Comparison of ENCODE assay signal across 25 cellular contexts in genomic region chr15:70538278-70538677, GRCh38.
DNase-seq lines count a peak whose midpoint lies in the region; ATAC-seq and TF ChIP-seq lines count a peak whose summit lies in the region.
"Had no signal": no experiment of that assay in that cellular context is flagged by ENCODE, and none has a peak within 500 bp of the region (broad histone marks: within the 10 kb centered on the region; RNA-seq: fewer than 3 reads in every experiment).

No MANE protein-coding gene starts in this region.

- no peaks in the 10 kb centered on the region for H3K9me3 Mint-ChIP-seq in CD4-positive, alpha-beta T cell
- no peaks in the 10 kb centered on the region for H3K9me3 Mint-ChIP-seq in activated CD4-positive, alpha-beta memory T cell treated with anti-CD3 and anti-CD28 coated beads for 36 hours
- H3K9me3 Mint-ChIP-seq: activated CD4-positive, alpha-beta T cell treated with anti-CD3 and anti-CD28 coated beads, Interleukin-2, amount 10 ng/mL, durations not matched to agents 24 days and 14 days; nephron had no signal

- H3K27ac ChIP-seq in CD4-positive, alpha-beta T cell (ENCODE audit: low read depth, low read length) = no peak overlapping the region
- no peak overlapping the region for H3K27ac ChIP-seq in HEK293 (ENCODE audit: extremely low read depth, low read depth, low read length)
- H3K27ac ChIP-seq: BLaER1 treated with 17β-estradiol and CSF1 and Interleukin-3, amounts not matched to agents 10 nM and 100 nM; colonic mucosa; KMS-11; transverse colon had no signal

- H3K36me3 Mint-ChIP-seq in CD4-positive, alpha-beta T cell (ENCODE audit: low read depth) = peaks cover 8% of the 10 kb centered on the region
- no peaks in the 10 kb centered on the region for H3K36me3 Mint-ChIP-seq in activated CD4-positive, alpha-beta memory T cell treated with anti-CD3 and anti-CD28 coated beads for 36 hours

- H3K27me3 Mint-ChIP-seq in CD4-positive, alpha-beta T cell = no peaks in the 10 kb centered on the region
- H3K27me3 Mint-ChIP-seq in activated CD4-positive, alpha-beta memory T cell treated with anti-CD3 and anti-CD28 coated beads for 36 hours = no peaks in the 10 kb centered on the region

- no peaks in the 10 kb centered on the region for H3K4me1 ChIP-seq in HEK293 (ENCODE audit: control insufficient read depth, insufficient read depth, low read length)
- H3K4me1 ChIP-seq: colonic mucosa, transverse colon had no signal

- intact Hi-C loops in CD4-positive, alpha-beta T cell (cut with DNase I, micrococcal nuclease) = no loop called here
- intact Hi-C loops in activated CD4-positive, alpha-beta memory T cell treated with anti-CD3 and anti-CD28 coated beads for 36 hours (cut with micrococcal nuclease) = no loop called here

- H3K4me1 Mint-ChIP-seq in CD4-positive, alpha-beta T cell (ENCODE audit: low read depth) = peaks cover 49% of the 10 kb centered on the region
- H3K4me1 Mint-ChIP-seq in activated CD4-positive, alpha-beta memory T cell treated with anti-CD3 and anti-CD28 coated beads for 36 hours (ENCODE audit: low read depth) = peaks cover 36% of the 10 kb centered on the region

- H3K27me3 ChIP-seq in CD4-positive, alpha-beta T cell (ENCODE audit: control insufficient read depth, insufficient read depth, low read length) = no peaks in the 10 kb centered on the region
- H3K27me3 ChIP-seq: colonic mucosa had no signal

- no peak for TF ChIP-seq CTCF in CD4-positive, alpha-beta T cell (IDR thresholded peaks at IDR 0.05)
- no peak for TF ChIP-seq CTCF in HEK293 (tag by site-specific recombination; IDR thresholded peaks at IDR 0.05)

- H3K9me3 ChIP-seq in CD4-positive, alpha-beta T cell (ENCODE audit: control insufficient read depth, low read length) = no peaks in the 10 kb centered on the region
- H3K9me3 ChIP-seq in HEK293 (ENCODE audit: control insufficient read depth, insufficient read depth, low read depth, low read length) = no peaks in the 10 kb centered on the region
- H3K9me3 ChIP-seq: BLaER1 treated with 17β-estradiol and CSF1 and Interleukin-3, amounts not matched to agents 10 nM and 100 nM; colonic mucosa; mucosa of descending colon; transverse colon had no signal

- POLR2A ChIA-PET in CD4-positive, alpha-beta T cell (lab: Charles Lee) = interaction anchor here (2.5 kb wide), 1 partner anchor 10 kb away, joined by 9 read pairs; no protein-coding TSS in a partner anchor
- POLR2A ChIA-PET in HEK293 (lab: Yijun Ruan, JAX) = interaction anchor here (0.8 to 1.2 kb wide), 2 partner anchors 12 to 47 kb away, joined by 3 to 5 read pairs; no protein-coding TSS in a partner anchor
- POLR2A ChIA-PET in activated CD4-positive, alpha-beta memory T cell treated with anti-CD3 and anti-CD28 coated beads for 36 hours (lab: Charles Lee) = interaction anchor here (0.9 kb wide), 1 partner anchor 10 kb away, joined by 4 read pairs; no protein-coding TSS in a partner anchor

- H3K4me3 Mint-ChIP-seq in CD4-positive, alpha-beta T cell = peak overlapping the region; percentile 7
- no peak overlapping the region for H3K4me3 Mint-ChIP-seq in activated CD4-positive, alpha-beta memory T cell treated with anti-CD3 and anti-CD28 coated beads for 36 hours
- H3K4me3 Mint-ChIP-seq: activated CD4-positive, alpha-beta T cell treated with anti-CD3 and anti-CD28 coated beads, Interleukin-2, amount 10 ng/mL, durations not matched to agents 24 days and 14 days; activated CD8-positive, alpha-beta memory T cell treated with anti-CD3 and anti-CD28 coated beads, Interleukin-2, amount 10 ng/mL, durations not matched to agents 7 days and 5 days; nephron had no signal

- H3K36me3 ChIP-seq in HEK293 (ENCODE audit: control insufficient read depth in 2 of 2, insufficient read depth in 1 of 2, low read length in 2 of 2) = no peaks in the 10 kb centered on the region
- H3K36me3 ChIP-seq: BLaER1 treated with 17β-estradiol and CSF1 and Interleukin-3, amounts not matched to agents 10 nM and 100 nM; colonic mucosa; transverse colon had no signal

- no peak for ATAC-seq in CD4-positive, alpha-beta T cell (ENCODE audit: poor library complexity)
- ATAC-seq: activated CD8-positive, alpha-beta memory T cell treated with anti-CD3 and anti-CD28 coated beads, Interleukin-2, amount 10 ng/mL, durations not matched to agents 7 days and 5 days; mucosa of descending colon had no signal

- DNase-seq in CD4-positive, alpha-beta T cell = no peak
- DNase-seq in RPMI7951 (ENCODE audit: low read depth) = peak; percentile 50
- peak; percentile 22 for DNase-seq in iris pigment epithelial cell (ENCODE audit: low read depth)
- no peak for DNase-seq in activated CD4-positive, alpha-beta memory T cell treated with anti-CD3 and anti-CD28 coated beads for 36 hours
- DNase-seq in cerebellar cortex (ENCODE audit: low spot score) = no peak
- no peak for DNase-seq in NOMO-1 treated with DMSO at 0.1 percent for 48 hours (lab: John Stamatoyannopoulos, UW; ENCODE audit: unreplicated experiment)
- DNase-seq in RKO (ENCODE audit: low spot score) = no peak
- DNase-seq: activated CD4-positive, alpha-beta T cell treated with anti-CD3 and anti-CD28 coated beads, Interleukin-2, amount 10 ng/mL, durations not matched to agents 24 days and 14 days; Calu3; colonic mucosa; effector CD8-positive, alpha-beta T cell; erythroblast; mucosa of descending colon; NCI-H1436 treated with DMSO at 0.1 percent for 48 hours; NCI-H446 treated with DMSO at 0.1 percent for 48 hours; SHP77; small intestine; stimulated activated CD4-positive, alpha-beta T cell treated with anti-CD3 and anti-CD28 coated beads, Interleukin-1b, Interleukin-23, amount 100 ng/mL, for 48 hours; transverse colon had no signal

- CTCF ChIA-PET in CD4-positive, alpha-beta T cell (lab: Charles Lee) = no interaction called here
- CTCF ChIA-PET in HEK293 (lab: Yijun Ruan, JAX) = interaction anchor here (0.6 to 2.6 kb wide), 4 partner anchors 47 to 805 kb away, joined by 3 to 10 read pairs (median 4); no protein-coding TSS in a partner anchor
- CTCF ChIA-PET in activated CD4-positive, alpha-beta memory T cell treated with anti-CD3 and anti-CD28 coated beads for 36 hours (lab: Charles Lee) = interaction anchor here (1.6 kb wide), 1 partner anchor 15 kb away, joined by 3 read pairs; no protein-coding TSS in a partner anchor

- H3K4me3 ChIP-seq in HEK293 (ENCODE audit: low read depth, low read length) = no peak overlapping the region
- H3K4me3 ChIP-seq: BLaER1 treated with 17β-estradiol and CSF1 and Interleukin-3, amounts not matched to agents 10 nM and 100 nM; colonic mucosa; lung; mucosa of descending colon; transverse colon had no signal

- H3K27ac Mint-ChIP-seq in CD4-positive, alpha-beta T cell = no peak overlapping the region
- no peak overlapping the region for H3K27ac Mint-ChIP-seq in activated CD4-positive, alpha-beta memory T cell treated with anti-CD3 and anti-CD28 coated beads for 36 hours
- H3K27ac Mint-ChIP-seq: activated CD4-positive, alpha-beta T cell treated with anti-CD3 and anti-CD28 coated beads, Interleukin-2, amount 10 ng/mL, durations not matched to agents 24 days and 14 days; activated CD8-positive, alpha-beta memory T cell treated with anti-CD3 and anti-CD28 coated beads, Interleukin-2, amount 10 ng/mL, durations not matched to agents 7 days and 5 days; nephron had no signal

TF ChIP-seq in HEK293, 187 proteins besides CTCF, POLR2A, EP300 and RAD21:
- TF ChIP-seq ZIC2 (tag by site-specific recombination; IDR thresholded peaks at IDR 0.05) = peak; percentile 75; the same call in 1 of the 2 replicates
- TF ChIP-seq ZFP37 (tag by site-specific recombination; IDR thresholded peaks at IDR 0.05) = no peak
- no peak for TF ChIP-seq ZNF571 (tag by site-specific recombination; IDR thresholded peaks at IDR 0.05)
- TF ChIP-seq ZNF23 (tag by site-specific recombination; IDR thresholded peaks at IDR 0.05; ENCODE audit: borderline replicate concordance) = no peak
- TF ChIP-seq ZNF157 (tag by site-specific recombination; IDR thresholded peaks at IDR 0.05) = no peak
- no peak for TF ChIP-seq ZNF513 (tag by site-specific recombination; IDR thresholded peaks at IDR 0.05)
TF ChIP-seq in HEK293: peak in this region for 1.

Comparison
In these comparisons a context has a peak if more than half of its experiments do, and no peak if none do; other contexts are left out.
1. DNase-seq: peak in RPMI7951 (single experiment) and iris pigment epithelial cell (single experiment); none in CD4-positive, alpha-beta T cell (0 of 10), activated CD4-positive, alpha-beta memory T cell treated with anti-CD3 and anti-CD28 coated beads for 36 hours (single experiment), cerebellar cortex (single experiment), NOMO-1 treated with DMSO at 0.1 percent for 48 hours (single experiment) and RKO (single experiment).